ENCODE assay signal across 8 cellular contexts in the genomic region with DNA sequence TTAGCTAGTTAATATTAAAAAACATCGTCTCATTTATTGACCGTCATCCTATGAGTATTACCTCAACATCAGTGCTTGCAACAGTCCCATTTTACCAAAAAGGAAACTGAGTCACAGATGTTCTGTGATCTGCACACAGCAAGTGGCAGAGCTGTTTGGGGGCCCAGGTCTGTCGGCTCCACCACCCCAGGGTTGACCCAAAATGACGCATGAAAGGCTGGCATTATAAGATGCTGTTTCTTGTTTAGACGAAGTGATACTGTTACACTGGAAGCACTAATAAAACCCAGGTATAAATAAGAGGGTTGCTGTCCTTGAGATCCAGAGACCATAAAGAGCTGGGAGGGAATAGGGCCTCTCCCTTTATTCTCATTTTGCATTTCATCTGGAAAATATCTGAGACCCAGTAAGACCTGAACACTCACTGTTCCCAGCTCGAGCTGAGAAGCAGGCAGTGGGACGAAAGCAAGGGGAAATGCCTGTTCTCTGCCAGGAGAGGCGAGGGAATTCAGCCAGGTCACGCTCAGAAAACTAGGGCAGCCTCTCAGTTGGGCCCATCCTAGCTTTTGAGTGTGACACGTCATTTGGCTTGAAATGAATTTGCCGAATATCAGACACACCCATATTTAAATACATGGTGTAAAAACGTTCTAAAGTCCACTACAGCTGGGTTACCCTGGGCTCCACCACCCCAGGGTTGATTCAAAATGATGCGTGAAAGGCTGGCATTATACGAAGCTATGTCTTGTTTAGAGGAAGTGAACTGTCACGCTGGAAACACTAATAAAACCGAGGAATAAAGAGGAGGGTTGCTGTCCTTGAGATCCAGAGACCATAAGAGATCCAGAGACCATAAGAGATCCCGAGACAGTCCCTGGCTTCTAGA. TPM values are rescaled to one million over a fixed set of nuclear protein-coding genes. Genes with fewer than 3 reads are reported as not detected.
A peak's percentile ranks its signal among the peaks of the same experiment; 100 is the strongest.
DNase-seq lines count a peak whose midpoint lies in the region; ATAC-seq, FAIRE-seq and TF ChIP-seq lines count a peak whose summit lies in the region.

No MANE protein-coding gene starts in this region.

- H2BK120ac ChIP-seq in neuronal stem cell (ENCODE audit: low read depth, low read length): no peak overlapping the region

- no peak overlapping the region for H2BK12ac ChIP-seq in neuronal stem cell (ENCODE audit: low read length)

- ATAC-seq in esophagus mucosa (peak; percentile 27), HG02610 (IDR thresholded peaks at IDR 0.05; ENCODE audit: unreplicated experiment) (no peak), GM21786 (IDR thresholded peaks at IDR 0.05; ENCODE audit: unreplicated experiment) (no peak)

- no peak overlapping the region for H3K9ac ChIP-seq in neuronal stem cell (ENCODE audit: low read depth, low read length, poor library complexity)

- H4K8ac ChIP-seq in neuronal stem cell (ENCODE audit: low read depth, low read length): no peak overlapping the region

- no CpG with 5 or more reads among the region's 17 CpGs for WGBS in neuronal stem cell (ENCODE audit: extremely low coverage in 2 of 2, insufficient read length in 2 of 2, insufficient replicate concordance in 1 of 2), 2 donors

- H2AK5ac ChIP-seq in neuronal stem cell (ENCODE audit: low read depth, low read length): no peak overlapping the region

- no peak overlapping the region for H3K18ac ChIP-seq in neuronal stem cell (ENCODE audit: low read length)

- no peak overlapping the region for H3K14ac ChIP-seq in neuronal stem cell (ENCODE audit: low read length)

- H3K27ac ChIP-seq in neuronal stem cell (replicated peaks; ENCODE audit: low read length): no peak overlapping the region

- H3K4me1 ChIP-seq in neuronal stem cell (ENCODE audit: control insufficient read depth in 2 of 2, insufficient read depth in 1 of 2, low read depth in 1 of 2, low read length in 2 of 2): peaks cover 8 to 16% of the 10 kb centered on the region in 2 donors

- no peak overlapping the region for H3K4ac ChIP-seq in neuronal stem cell (ENCODE audit: low read length)

- H3K27me3 ChIP-seq in neuronal stem cell (ENCODE audit: control insufficient read depth in 3 of 3, insufficient read depth in 3 of 3, low read depth in 1 of 3, low read length in 3 of 3): no peaks in the 10 kb centered on the region

- no peak overlapping the region for H2BK15ac ChIP-seq in neuronal stem cell (ENCODE audit: low read length)

- H2AFZ ChIP-seq in neuronal stem cell (ENCODE audit: low read length): no peak overlapping the region

- no peak overlapping the region for H3K23ac ChIP-seq in neuronal stem cell (ENCODE audit: low read depth, low read length, poor library complexity)

- peaks cover 8 to 23% of the 10 kb centered on the region in 2 donors for H3K36me3 ChIP-seq in neuronal stem cell (replicated peaks in 1 of 2; ENCODE audit: control insufficient read depth in 2 of 2, insufficient read depth in 2 of 2, low read length in 2 of 2)

- H3K79me1 ChIP-seq in neuronal stem cell (ENCODE audit: low read depth, low read length): peaks cover 9% of the 10 kb centered on the region

- H3K4me3 ChIP-seq in neuronal stem cell (ENCODE audit: low read length in 2 of 2): peak overlapping the region in 1 of 2 donors; percentile 96

- peak; percentile 64 for DNase-seq in ELR (ENCODE audit: low read depth)
- DNase-seq in RPMI7951 (ENCODE audit: low read depth): peak; percentile 78
- no peak for DNase-seq in neuronal stem cell (ENCODE audit: low spot score)
- no peak for DNase-seq in H54 (ENCODE audit: insufficient read length, low spot score)
- no peak for DNase-seq in stimulated activated CD4-positive, alpha-beta T cell treated with anti-CD3 and anti-CD28 coated beads, Interleukin-15, amount 100 ng/mL, for 24 hours

- no peak for TF ChIP-seq POLR2A in H54 (IDR thresholded peaks at IDR 0.05; ENCODE audit: low read depth, low read length)

- H2BK5ac ChIP-seq in neuronal stem cell (ENCODE audit: low read length): no peak overlapping the region

- H4K91ac ChIP-seq in neuronal stem cell (ENCODE audit: low read depth, low read length, poor library complexity): no peak overlapping the region

- H3K4me2 ChIP-seq in neuronal stem cell (ENCODE audit: insufficient read depth, low read length, poor library complexity, severe bottlenecking): peak overlapping the region; percentile 81

- FAIRE-seq in H54 (lab: Jason Lieb, UNC): no peak

- H3K9me3 ChIP-seq in neuronal stem cell (replicated peaks in 1 of 2; ENCODE audit: control insufficient read depth in 2 of 2, insufficient read depth in 1 of 2, low read depth in 1 of 2, low read length in 2 of 2): peaks cover 0 to 3% of the 10 kb centered on the region in 2 donors

RNA-seq across cellular contexts. Expression of gene MICAL1, which starts 1.4 kb away (rescaled TPM):
- total RNA-seq in RPMI7951 (2014; rRNA removed; shearing (Covaris generic)): 19.9 and 22.3 TPM in 2 replicates
- 7.4 TPM for total RNA-seq in esophagus mucosa
- polyA plus RNA-seq in neuronal stem cell (2013, experiment 1 of 2): 43.9 TPM
- polyA plus RNA-seq in neuronal stem cell (2013, experiment 2 of 2): 41.6 TPM

RNA-seq across cellular contexts. Expression of gene SMPD2, which starts 16.4 kb away (rescaled TPM):
- total RNA-seq in RPMI7951 (2014; rRNA removed; shearing (Covaris generic)): 11.2 and 11.5 TPM in 2 replicates
- 12.3 TPM for total RNA-seq in esophagus mucosa
- 6.4 TPM for polyA plus RNA-seq in neuronal stem cell (2013, experiment 1 of 2)
- 5.9 TPM for polyA plus RNA-seq in neuronal stem cell (2013, experiment 2 of 2)

RNA-seq across cellular contexts. Expression of gene PPIL6, which starts 16.5 kb away (rescaled TPM):
- 1.1 and 1.7 TPM in 2 replicates for total RNA-seq in RPMI7951 (2014; rRNA removed; shearing (Covaris generic))
- 0.84 TPM for total RNA-seq in esophagus mucosa
- 6.1 TPM for polyA plus RNA-seq in neuronal stem cell (2013, experiment 1 of 2)
- polyA plus RNA-seq in neuronal stem cell (2013, experiment 2 of 2): 6.1 TPM

RNA-seq across cellular contexts. Expression of gene ZBTB24, which starts 26.1 kb away (rescaled TPM):
- total RNA-seq in RPMI7951 (2014; rRNA removed; shearing (Covaris generic)): 7.9 and 8.4 TPM in 2 replicates
- 4.9 TPM for total RNA-seq in esophagus mucosa
- 5.3 TPM for polyA plus RNA-seq in neuronal stem cell (2013, experiment 1 of 2)
- 5.3 TPM for polyA plus RNA-seq in neuronal stem cell (2013, experiment 2 of 2)

Comparison
In these comparisons a context has a peak if more than half of its experiments do, and no peak if none do; other contexts are left out.
1. DNase-seq: peak in ELR (single experiment) and RPMI7951 (single experiment); none in neuronal stem cell (single experiment), H54 (single experiment) and stimulated activated CD4-positive, alpha-beta T cell treated with anti-CD3 and anti-CD28 coated beads, Interleukin-15, amount 100 ng/mL, for 24 hours (single experiment).